25 cellular contexts compared by ENCODE assay signal in the genomic region with DNA sequence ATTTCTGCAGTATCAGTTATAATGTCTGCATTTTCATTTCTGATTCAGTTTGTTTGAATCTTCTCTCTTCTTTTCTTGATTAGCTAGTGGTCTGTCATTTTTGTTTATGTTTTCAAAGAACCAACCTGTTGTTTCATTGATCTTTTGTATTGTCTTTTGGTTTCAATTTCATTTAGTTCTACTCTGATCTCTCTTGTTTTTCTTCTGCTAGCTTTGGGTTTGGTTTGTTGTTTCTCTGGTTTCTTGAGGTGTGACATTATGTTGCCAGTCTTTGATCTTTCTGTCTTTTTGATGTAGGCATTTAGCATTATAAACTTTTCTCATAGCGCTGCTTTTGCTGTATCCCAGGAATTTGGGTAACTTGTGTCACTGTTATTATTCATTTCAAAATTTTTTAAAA.
A peak's percentile ranks its signal among the peaks of the same experiment; 100 is the strongest.
DNase-seq lines count a peak whose midpoint lies in the region; ATAC-seq and TF ChIP-seq lines count a peak whose summit lies in the region.
"Had no signal": no experiment of that assay in that cellular context is flagged by ENCODE, and none has a peak within 500 bp of the region (broad histone marks: within the 10 kb centered on the region; RNA-seq: fewer than 3 reads in every experiment).

No MANE protein-coding gene starts in this region.

- peaks cover 15% of the 10 kb centered on the region for H3K9me3 Mint-ChIP-seq in activated T-cell treated with anti-CD3 and anti-CD28 coated beads, Interleukin-2, amount 50 U/mL, for 4 hours
- H3K9me3 Mint-ChIP-seq in HFFc6 = no peaks in the 10 kb centered on the region
- peaks cover 9% of the 10 kb centered on the region for H3K9me3 Mint-ChIP-seq in activated T-helper 17 cell treated with anti-CD3 and anti-CD28 coated beads, Interleukin-2, amount 50 U/mL, for 72 hours
- peaks cover 0 to 30% (median 10%) of the 10 kb centered on the region in 9 donors for H3K9me3 Mint-ChIP-seq in naive thymus-derived CD8-positive, alpha-beta T cell

- H3K36me3 Mint-ChIP-seq in activated T-cell treated with anti-CD3 and anti-CD28 coated beads, Interleukin-2, amount 50 U/mL, for 4 hours (ENCODE audit: insufficient read depth) = peaks cover 37% of the 10 kb centered on the region
- peaks cover 23% of the 10 kb centered on the region for H3K36me3 Mint-ChIP-seq in HFFc6 (ENCODE audit: low read depth)
- H3K36me3 Mint-ChIP-seq in activated T-helper 17 cell treated with anti-CD3 and anti-CD28 coated beads, Interleukin-2, amount 50 U/mL, for 72 hours (ENCODE audit: low read depth) = no peaks in the 10 kb centered on the region
- peaks cover 19 to 53% (median 51%) of the 10 kb centered on the region in 3 donors for H3K36me3 Mint-ChIP-seq in naive thymus-derived CD8-positive, alpha-beta T cell

- peak overlapping the region; percentile 6; the same call in 1 of the 2 replicates for H3K27ac Mint-ChIP-seq in HFFc6
- H3K27ac Mint-ChIP-seq in activated T-helper 17 cell treated with anti-CD3 and anti-CD28 coated beads, Interleukin-2, amount 50 U/mL, for 72 hours = peak overlapping the region; percentile 10
- peak overlapping the region; percentile 27 to 88 (median 74) for H3K27ac Mint-ChIP-seq in naive thymus-derived CD8-positive, alpha-beta T cell
- H3K27ac Mint-ChIP-seq: brain had no signal

- H3K4me1 Mint-ChIP-seq in activated T-cell treated with anti-CD3 and anti-CD28 coated beads, Interleukin-2, amount 50 U/mL, for 4 hours (ENCODE audit: low read depth) = peaks cover 75% of the 10 kb centered on the region
- peaks cover 32% of the 10 kb centered on the region for H3K4me1 Mint-ChIP-seq in HFFc6 (ENCODE audit: low read depth)
- H3K4me1 Mint-ChIP-seq in activated T-helper 17 cell treated with anti-CD3 and anti-CD28 coated beads, Interleukin-2, amount 50 U/mL, for 72 hours = peaks cover 45% of the 10 kb centered on the region
- H3K4me1 Mint-ChIP-seq in naive thymus-derived CD8-positive, alpha-beta T cell = peaks cover 36 to 80% (median 72%) of the 10 kb centered on the region in 4 donors
- H3K4me1 Mint-ChIP-seq: brain had no signal

- H3K27me3 Mint-ChIP-seq in activated T-cell treated with anti-CD3 and anti-CD28 coated beads, Interleukin-2, amount 50 U/mL, for 4 hours (ENCODE audit: low read depth) = no peaks in the 10 kb centered on the region
- no peaks in the 10 kb centered on the region for H3K27me3 Mint-ChIP-seq in HFFc6 (ENCODE audit: insufficient read depth)
- no peaks in the 10 kb centered on the region for H3K27me3 Mint-ChIP-seq in activated T-helper 17 cell treated with anti-CD3 and anti-CD28 coated beads, Interleukin-2, amount 50 U/mL, for 72 hours
- no peaks in the 10 kb centered on the region for H3K27me3 Mint-ChIP-seq in naive thymus-derived CD8-positive, alpha-beta T cell
- H3K27me3 Mint-ChIP-seq: brain had no signal

- H3K4me3 Mint-ChIP-seq in activated T-cell treated with anti-CD3 and anti-CD28 coated beads, Interleukin-2, amount 50 U/mL, for 4 hours = peak overlapping the region; percentile 38
- no peak overlapping the region for H3K4me3 Mint-ChIP-seq in HFFc6
- peak overlapping the region; percentile 32 for H3K4me3 Mint-ChIP-seq in activated T-helper 17 cell treated with anti-CD3 and anti-CD28 coated beads, Interleukin-2, amount 50 U/mL, for 72 hours
- H3K4me3 Mint-ChIP-seq in naive thymus-derived CD8-positive, alpha-beta T cell = peak overlapping the region; percentile 27 to 81 (median 58)
- H3K4me3 Mint-ChIP-seq: brain had no signal

- TF ChIP-seq CTCF in HFFc6 (IDR thresholded peaks at IDR 0.05) = no peak

- peak in 1 of 2 donors; percentile 58 for ATAC-seq in activated T-cell treated with anti-CD3 and anti-CD28 coated beads, Interleukin-2, amount 50 U/mL, for 4 hours
- peak; percentile 33 for ATAC-seq in activated T-helper 17 cell treated with anti-CD3 and anti-CD28 coated beads, Interleukin-2, amount 50 U/mL, for 72 hours (replicated peaks)
- ATAC-seq in naive thymus-derived CD8-positive, alpha-beta T cell = no peak
- ATAC-seq in GM19023 (IDR thresholded peaks at IDR 0.05; ENCODE audit: unreplicated experiment) = no peak
- ATAC-seq: heart right ventricle, HepG2, left colon had no signal

- no peak for DNase-seq in activated T-cell treated with anti-CD3 and anti-CD28 coated beads, Interleukin-2, amount 50 U/mL, for 4 hours
- DNase-seq in activated T-cell treated with anti-CD3 and anti-CD28 coated beads for 4 hours (no peak), HFFc6 (no peak), NCI-H2227 (lab: John Stamatoyannopoulos, UW; ENCODE audit: unreplicated experiment) (no peak), NCI-H187 (lab: John Stamatoyannopoulos, UW) (no peak)
- DNase-seq in naive thymus-derived CD8-positive, alpha-beta T cell = peak in 2 of 10 donors; percentile 5 to 48
- DNase-seq: activated CD4-positive, alpha-beta T cell treated with anti-CD3 and anti-CD28 coated beads for 4 hours; BE2C; colonic mucosa; effector memory CD4-positive, alpha-beta T cell; foreskin fibroblast; HCEC 1CT; heart right ventricle; left colon; mesenchymal stem cell; NCI-H1048; NCI-H1694 treated with DMSO at 0.1 percent for 48 hours; NCI-H526; nucleus accumbens; SJCRH30; testis had no signal

- POLR2A ChIA-PET in naive thymus-derived CD8-positive, alpha-beta T cell (lab: Charles Lee) = no interaction called here

Comparison
In these comparisons a context has a peak if more than half of its experiments do, and no peak if none do; other contexts are left out.
1. H3K27ac Mint-ChIP-seq: peak in every context shown above with its lines; median percentile 74 in naive thymus-derived CD8-positive, alpha-beta T cell; 10 in activated T-helper 17 cell treated with anti-CD3 and anti-CD28 coated beads, Interleukin-2, amount 50 U/mL, for 72 hours; 6 in HFFc6.